Comparison of ENCODE assay signal across 8 cellular contexts in the genomic region with DNA sequence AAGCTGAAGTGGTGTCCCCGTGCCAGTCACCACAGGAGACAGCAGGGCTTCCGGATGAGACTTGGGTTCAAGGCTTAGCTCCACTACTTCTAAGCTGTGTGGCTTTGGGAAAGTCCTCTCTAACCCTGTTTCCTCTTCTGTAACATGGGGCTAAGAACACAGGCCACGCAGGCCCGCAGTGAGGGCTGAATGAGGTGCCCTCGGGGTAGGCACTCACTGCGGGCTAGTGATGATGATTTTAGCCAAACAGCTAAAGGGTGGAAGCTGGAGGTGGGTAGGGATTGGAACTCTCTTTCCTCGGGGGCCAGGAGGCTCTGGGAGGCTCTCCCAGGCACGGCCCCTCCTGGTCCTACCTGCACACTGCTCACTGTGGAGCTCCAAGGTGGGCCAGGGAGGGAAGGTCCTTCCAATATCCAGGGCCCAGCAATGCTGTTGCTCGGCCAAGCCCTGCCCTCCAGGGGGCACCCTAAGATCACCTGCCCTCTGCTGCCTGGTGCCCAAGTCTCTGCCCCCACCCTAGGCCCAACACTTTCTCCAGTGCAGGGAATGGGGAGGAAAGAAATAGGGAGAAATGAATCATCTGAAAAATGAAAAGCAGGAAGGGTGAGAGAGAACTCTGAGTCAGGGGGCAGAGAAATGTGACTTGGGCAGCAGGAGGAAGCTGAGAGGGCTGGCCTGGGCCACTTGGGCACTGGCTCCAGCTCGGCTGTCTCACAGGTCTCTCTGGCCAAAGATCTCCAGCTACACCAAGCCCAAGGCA. TPM values are rescaled to one million over a fixed set of nuclear protein-coding genes. Genes with fewer than 3 reads are reported as not detected.
DNase-seq lines count a peak whose midpoint lies in the region; ATAC-seq and TF ChIP-seq lines count a peak whose summit lies in the region.

No MANE protein-coding gene starts in this region.

- ATAC-seq in effector memory CD8-positive, alpha-beta T cell (replicated peaks), result peak; percentile 87
- peak; percentile 70 to 84 for ATAC-seq in naive B cell (ENCODE audit: low read depth in 2 of 2)
- ATAC-seq in GM18517 (IDR thresholded peaks at IDR 0.05; ENCODE audit: unreplicated experiment), result no peak

- no peak overlapping the region for H3K27ac ChIP-seq in Karpas-422 (ENCODE audit: low read length)

- H3K36me3 ChIP-seq in Karpas-422 (ENCODE audit: insufficient read depth, low read length), result peaks cover 4% of the 10 kb centered on the region; the same call in 1 of the 2 replicates

- no peak overlapping the region for H3K27ac Mint-ChIP-seq in effector memory CD8-positive, alpha-beta T cell
- peak overlapping the region in 1 of 6 donors; percentile 89 for H3K27ac Mint-ChIP-seq in naive B cell
- H3K27ac Mint-ChIP-seq in type B pancreatic cell, result no peak overlapping the region

- no peak overlapping the region for H3K4me3 Mint-ChIP-seq in effector memory CD8-positive, alpha-beta T cell
- H3K4me3 Mint-ChIP-seq in naive B cell (peak overlapping the region in 1 of 8 donors; percentile 29), type B pancreatic cell (no peak overlapping the region)

- no peak overlapping the region for H3K4me3 ChIP-seq in Karpas-422 (ENCODE audit: low read length)

- no peaks in the 10 kb centered on the region for H3K79me2 ChIP-seq in Karpas-422 (ENCODE audit: low read length)

- no peaks in the 10 kb centered on the region for H3K9me3 ChIP-seq in Karpas-422 (ENCODE audit: low read length)

- no peaks in the 10 kb centered on the region for H3K4me1 ChIP-seq in Karpas-422 (ENCODE audit: low read length)

- H3K9me3 Mint-ChIP-seq in effector memory CD8-positive, alpha-beta T cell, result no peaks in the 10 kb centered on the region
- H3K9me3 Mint-ChIP-seq in naive B cell, result no peaks in the 10 kb centered on the region
- no peaks in the 10 kb centered on the region for H3K9me3 Mint-ChIP-seq in type B pancreatic cell

- H3K36me3 Mint-ChIP-seq in effector memory CD8-positive, alpha-beta T cell (ENCODE audit: insufficient read depth), result peaks cover 18% of the 10 kb centered on the region
- H3K36me3 Mint-ChIP-seq in naive B cell (peaks cover 0 to 29% of the 10 kb centered on the region in 2 donors), type B pancreatic cell (peaks cover 9% of the 10 kb centered on the region)

- H3K9ac ChIP-seq in Karpas-422 (ENCODE audit: low read length), result no peak overlapping the region

- no peaks in the 10 kb centered on the region for H3K27me3 Mint-ChIP-seq in effector memory CD8-positive, alpha-beta T cell
- H3K27me3 Mint-ChIP-seq in naive B cell, result no peaks in the 10 kb centered on the region
- no peaks in the 10 kb centered on the region for H3K27me3 Mint-ChIP-seq in type B pancreatic cell

- H3K9me2 ChIP-seq in Karpas-422 (replicated peaks; ENCODE audit: insufficient read depth, low read length), result no peaks in the 10 kb centered on the region

- H4K20me1 ChIP-seq in Karpas-422 (ENCODE audit: insufficient read depth, low read depth, low read length), result no peaks in the 10 kb centered on the region

- DNase-seq in DMS153 treated with DMSO at 0.1 percent for 48 hours (lab: John Stamatoyannopoulos, UW; ENCODE audit: unreplicated experiment) (peak; percentile 16), Karpas-422 (peak; percentile 77), naive B cell (peak; percentile 52), type B pancreatic cell (ENCODE audit: extremely low spot score, unreplicated experiment) (no peak), foreskin melanocyte (no peak)
- DNase-seq in activated CD4-positive, alpha-beta T cell treated with anti-CD3 and anti-CD28 coated beads for 4 hours, result peak; percentile 59 to 61
- DNase-seq in effector memory CD8-positive, alpha-beta T cell, result peak; percentile 45 to 49 (median 46)

- TF ChIP-seq CTCF in type B pancreatic cell (conservative IDR thresholded peaks at IDR 0.05), result peak; percentile 61

- no peak overlapping the region for H3K4me2 ChIP-seq in Karpas-422 (ENCODE audit: low read depth, low read length, poor library complexity, severe bottlenecking)

- H3K27me3 ChIP-seq in Karpas-422 (ENCODE audit: low read length), result no peaks in the 10 kb centered on the region

- no peak overlapping the region for H2AFZ ChIP-seq in Karpas-422 (ENCODE audit: low read length)

- peaks cover 4 to 5% of the 10 kb centered on the region in 2 donors for H3K4me1 Mint-ChIP-seq in effector memory CD8-positive, alpha-beta T cell (ENCODE audit: low read depth in 2 of 2)
- H3K4me1 Mint-ChIP-seq in naive B cell (peaks cover 4 to 17% (median 16%) of the 10 kb centered on the region in 3 donors), type B pancreatic cell (ENCODE audit: unreplicated experiment) (peaks cover 4% of the 10 kb centered on the region)

RNA-seq across cellular contexts. Expression of a gene that starts 19.2 kb away (rescaled TPM):
- total RNA-seq in Karpas-422 (2014; rRNA removed; shearing (Covaris generic); ENCODE audit: low replicate concordance), result 0.75 and 7.1 TPM in 2 replicates
- polyA plus RNA-seq in naive B cell (ENCODE audit: low read depth in 6 of 6), result 1 to 10 TPM in 1 of 6 donors, under 1 TPM in 3, not detected in 2; 0.52 to 1.3 (median 0.74) TPM
- total RNA-seq in type B pancreatic cell (ENCODE audit: low replicate concordance), result 23.3 and 39.5 TPM in 2 replicates

RNA-seq across cellular contexts. Expression of a gene that starts 36.4 kb away (rescaled TPM):
- total RNA-seq in Karpas-422 (2014; rRNA removed; shearing (Covaris generic); ENCODE audit: low replicate concordance), result 8.2 and 16.4 TPM in 2 replicates
- polyA plus RNA-seq in naive B cell (ENCODE audit: low read depth in 6 of 6), result under 1 TPM in 4 of 6 donors, not detected in 2; 0.23 to 0.51 (median 0.36) TPM
- total RNA-seq in type B pancreatic cell (ENCODE audit: low replicate concordance), result 15.7 and 32.5 TPM in 2 replicates

RNA-seq across cellular contexts. Expression of a gene that starts 43.1 kb away (rescaled TPM):
- 27.0 and 44.6 TPM in 2 replicates for total RNA-seq in Karpas-422 (2014; rRNA removed; shearing (Covaris generic); ENCODE audit: low replicate concordance)
- 100 to 1,000 TPM in 1 of 6 donors, 10 to 100 TPM in 5; 62.3 to 105 (median 73.3) TPM for polyA plus RNA-seq in naive B cell (ENCODE audit: low read depth in 6 of 6)
- 58.5 and 59.5 TPM in 2 replicates for total RNA-seq in type B pancreatic cell (ENCODE audit: low replicate concordance)

RNA-seq across cellular contexts. Expression of a gene that starts 55.1 kb away (rescaled TPM):
- total RNA-seq in Karpas-422 (2014; rRNA removed; shearing (Covaris generic); ENCODE audit: low replicate concordance), result 19.4 and 19.5 TPM in 2 replicates
- 100 to 1,000 TPM; 358 to 480 (median 448) TPM for polyA plus RNA-seq in naive B cell (ENCODE audit: low read depth in 6 of 6)
- total RNA-seq in type B pancreatic cell (ENCODE audit: low replicate concordance), result 32.3 and 36.4 TPM in 2 replicates

Comparison
In these comparisons a context has a peak if more than half of its experiments do, and no peak if none do; other contexts are left out.
1. DNase-seq: peak in DMS153 treated with DMSO at 0.1 percent for 48 hours (single experiment), Karpas-422 (single experiment), activated CD4-positive, alpha-beta T cell treated with anti-CD3 and anti-CD28 coated beads for 4 hours (2 of 2), effector memory CD8-positive, alpha-beta T cell (3 of 3) and naive B cell (single experiment); none in type B pancreatic cell (single experiment) and foreskin melanocyte (single experiment).